ENCODE assay signal across 8 cellular contexts in the genomic region with DNA sequence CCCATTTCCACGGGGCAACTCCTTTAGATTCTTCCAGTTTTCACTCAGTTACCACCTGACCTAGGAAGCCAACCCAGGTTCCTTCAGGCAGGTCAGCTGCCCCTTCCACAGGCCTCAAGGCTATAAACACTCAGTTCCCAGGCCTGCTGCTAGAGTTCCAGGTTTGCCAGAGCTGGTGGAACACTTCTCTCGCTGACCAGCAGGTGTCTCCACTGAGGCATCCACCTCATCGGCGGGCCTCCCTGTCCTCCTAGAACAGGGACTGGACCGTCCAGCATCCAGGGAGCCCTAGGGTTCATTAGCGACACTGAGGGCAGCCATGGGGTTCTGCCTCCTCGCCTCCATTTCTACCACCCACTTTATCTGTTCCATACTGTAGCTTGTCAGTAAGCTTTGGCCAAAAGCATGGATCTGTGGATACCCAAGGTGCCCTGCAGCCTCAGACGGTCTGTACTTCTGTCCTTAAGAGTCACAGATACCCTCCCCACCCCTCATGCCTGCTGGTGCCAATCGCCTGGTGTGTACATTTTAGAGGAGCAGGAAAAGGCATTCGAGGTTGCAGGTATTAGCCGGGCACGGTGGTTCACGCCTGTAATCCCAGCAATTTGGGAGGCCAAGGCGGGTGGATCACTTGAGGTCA. TPM values are rescaled to one million over a fixed set of nuclear protein-coding genes. Genes with fewer than 3 reads are reported as not detected.
DNase-seq lines count a peak whose midpoint lies in the region; ATAC-seq and TF ChIP-seq lines count a peak whose summit lies in the region.

No MANE protein-coding gene starts in this region.

- H3K4ac ChIP-seq in neuronal stem cell (ENCODE audit: low read length) = no peak overlapping the region

- no peak overlapping the region for H3K27ac Mint-ChIP-seq in activated T-helper 1 cell treated with anti-CD3 and anti-CD28 coated beads, Interleukin-12 subunit alpha, Interleukin-12 subunit beta, Interleukin-2, Interleukin-4 antibody, amounts not matched to agents 30 ng/mL and 10 ng/mL and 1 ng/mL, durations not matched to agents 14 hours and 24 hours and 36 hours

- no peak overlapping the region for H3K14ac ChIP-seq in neuronal stem cell (ENCODE audit: low read length)

- no peak overlapping the region for H4K91ac ChIP-seq in neuronal stem cell (ENCODE audit: low read depth, low read length, poor library complexity)

- no TSS peak for BruUV-seq in Panc1 (replicated peaks; lab: Mats Ljungman, UMichigan)

- H3K9ac ChIP-seq in BLaER1 = no peak overlapping the region
- H3K9ac ChIP-seq in neuronal stem cell (ENCODE audit: low read depth, low read length, poor library complexity) = no peak overlapping the region

- H3K4me1 Mint-ChIP-seq in activated T-helper 1 cell treated with anti-CD3 and anti-CD28 coated beads, Interleukin-12 subunit alpha, Interleukin-12 subunit beta, Interleukin-2, Interleukin-4 antibody, amounts not matched to agents 30 ng/mL and 10 ng/mL and 1 ng/mL, durations not matched to agents 14 hours and 24 hours and 36 hours (ENCODE audit: low read depth) = no peaks in the 10 kb centered on the region

- no peaks in the 10 kb centered on the region for H3K79me1 ChIP-seq in neuronal stem cell (ENCODE audit: low read depth, low read length)

- H2BK120ac ChIP-seq in neuronal stem cell (ENCODE audit: low read depth, low read length) = peak overlapping the region; percentile 58

- no peaks in the 10 kb centered on the region for H3K36me3 ChIP-seq in BLaER1
- H3K36me3 ChIP-seq in HEK293 (ENCODE audit: control insufficient read depth in 2 of 2, insufficient read depth in 1 of 2, low read length in 2 of 2) = no peaks in the 10 kb centered on the region
- no peaks in the 10 kb centered on the region for H3K36me3 ChIP-seq in Panc1 (ENCODE audit: control insufficient read depth, insufficient read depth, low read length)
- no peaks in the 10 kb centered on the region for H3K36me3 ChIP-seq in neuronal stem cell (replicated peaks in 1 of 2; ENCODE audit: control insufficient read depth in 2 of 2, insufficient read depth in 2 of 2, low read length in 2 of 2)

- ATAC-seq in Panc1 (peak; percentile 82), GM18867 (IDR thresholded peaks at IDR 0.05; ENCODE audit: unreplicated experiment) (no peak)

- peak overlapping the region; percentile 85 for H2AFZ ChIP-seq in neuronal stem cell (ENCODE audit: low read length)

- intact Hi-C loops in Panc1 (cut with micrococcal nuclease; ENCODE audit: unreplicated experiment) = no loop called here
- intact Hi-C loops in activated T-helper 1 cell treated with anti-CD3 and anti-CD28 coated beads, Interleukin-12 subunit alpha, Interleukin-12 subunit beta, Interleukin-2, Interleukin-4 antibody, amounts not matched to agents 30 ng/mL and 10 ng/mL and 1 ng/mL, durations not matched to agents 14 hours and 24 hours and 36 hours (cut with micrococcal nuclease) = loop anchor here (1.0 to 5.0 kb wide), 4 partner anchors 102 to 284 kb away; partner anchors contain the start of genes C17orf100, KIAA0753, MED31 and TXNDC17

- peak; percentile 71 for DNase-seq in Panc1 (ENCODE audit: low read depth, low spot score)
- DNase-seq in activated T-helper 1 cell treated with anti-CD3 and anti-CD28 coated beads, Interleukin-12 subunit alpha, Interleukin-12 subunit beta, Interleukin-2, Interleukin-4 antibody, amounts not matched to agents 30 ng/mL and 10 ng/mL and 1 ng/mL, durations not matched to agents 14 hours and 24 hours and 36 hours (ENCODE audit: low spot score) = peak; percentile 57
- DNase-seq in fibroblast of the aortic adventitia (ENCODE audit: low read depth) = peak; percentile 75
- DNase-seq in neuronal stem cell (ENCODE audit: low spot score) = peak; percentile 75
- DNase-seq in substantia nigra (lab: John Stamatoyannopoulos, UW) = peak in 45 of 49 donors; percentile 6 to 82 (median 60)

- H3K4me1 ChIP-seq in BLaER1 (peaks cover 33% of the 10 kb centered on the region), HEK293 (ENCODE audit: control insufficient read depth, insufficient read depth, low read length) (peaks cover 9% of the 10 kb centered on the region), Panc1 (ENCODE audit: control insufficient read depth, insufficient read depth, low read length) (peaks cover 3% of the 10 kb centered on the region; the same call in 1 of the 2 replicates), neuronal stem cell (ENCODE audit: control insufficient read depth in 2 of 2, insufficient read depth in 1 of 2, low read depth in 1 of 2, low read length in 2 of 2) (peaks cover 11 to 36% of the 10 kb centered on the region in 2 donors)

- H3K4me3 Mint-ChIP-seq in activated T-helper 1 cell treated with anti-CD3 and anti-CD28 coated beads, Interleukin-12 subunit alpha, Interleukin-12 subunit beta, Interleukin-2, Interleukin-4 antibody, amounts not matched to agents 30 ng/mL and 10 ng/mL and 1 ng/mL, durations not matched to agents 14 hours and 24 hours and 36 hours = no peak overlapping the region

- in situ Hi-C loops in Panc1 (cut with HindIII; ENCODE audit: low pct_unique_long_range_greater_than_20kb, low sequenced_read_pairs) = no loop called here

- peak overlapping the region; percentile 68 for H2BK5ac ChIP-seq in neuronal stem cell (ENCODE audit: low read length)

- H3K36me3 Mint-ChIP-seq in activated T-helper 1 cell treated with anti-CD3 and anti-CD28 coated beads, Interleukin-12 subunit alpha, Interleukin-12 subunit beta, Interleukin-2, Interleukin-4 antibody, amounts not matched to agents 30 ng/mL and 10 ng/mL and 1 ng/mL, durations not matched to agents 14 hours and 24 hours and 36 hours (ENCODE audit: low read depth) = no peaks in the 10 kb centered on the region

- H3K27me3 ChIP-seq in BLaER1 (no peaks in the 10 kb centered on the region), Panc1 (ENCODE audit: control insufficient read depth, insufficient read depth, low read length) (no peaks in the 10 kb centered on the region; the same call in 1 of the 2 replicates), neuronal stem cell (ENCODE audit: control insufficient read depth in 3 of 3, insufficient read depth in 3 of 3, low read depth in 1 of 3, low read length in 3 of 3) (no peaks in the 10 kb centered on the region)

- TF ChIP-seq CTCF in HEK293 (tag by site-specific recombination; IDR thresholded peaks at IDR 0.05) = peak; percentile 76
- peak; percentile 95 for TF ChIP-seq CTCF in Panc1 (IDR thresholded peaks at IDR 0.05)
- TF ChIP-seq CTCF in fibroblast of the aortic adventitia (IDR thresholded peaks at IDR 0.05; ENCODE audit: insufficient read depth, low read length) = peak; percentile 99

- peak overlapping the region; percentile 6 for H3K23ac ChIP-seq in neuronal stem cell (ENCODE audit: low read depth, low read length, poor library complexity)

- H3K4me2 ChIP-seq in BLaER1 (no peak overlapping the region; the same call in 1 of the 2 replicates), neuronal stem cell (ENCODE audit: insufficient read depth, low read length, poor library complexity, severe bottlenecking) (no peak overlapping the region)

- H3K4me3 ChIP-seq in BLaER1 = no peak overlapping the region
- H3K4me3 ChIP-seq in HEK293 (ENCODE audit: low read depth, low read length) = no peak overlapping the region
- H3K4me3 ChIP-seq in Panc1 (ENCODE audit: low read depth in 2 of 2, low read length in 2 of 2) = no peak overlapping the region
- no peak overlapping the region for H3K4me3 ChIP-seq in fibroblast of the aortic adventitia (ENCODE audit: low read depth, low read length)
- no peak overlapping the region for H3K4me3 ChIP-seq in neuronal stem cell (ENCODE audit: low read length in 2 of 2)

- peak overlapping the region; percentile 90 for H3K18ac ChIP-seq in neuronal stem cell (ENCODE audit: low read length)

- no peaks in the 10 kb centered on the region for H3K9me3 ChIP-seq in BLaER1
- H3K9me3 ChIP-seq in HEK293 (ENCODE audit: control insufficient read depth, insufficient read depth, low read depth, low read length) = no peaks in the 10 kb centered on the region
- no peaks in the 10 kb centered on the region for H3K9me3 ChIP-seq in Panc1 (ENCODE audit: control insufficient read depth, insufficient read depth, low read depth, low read length)
- H3K9me3 ChIP-seq in neuronal stem cell (replicated peaks in 1 of 2; ENCODE audit: control insufficient read depth in 2 of 2, insufficient read depth in 1 of 2, low read depth in 1 of 2, low read length in 2 of 2) = no peaks in the 10 kb centered on the region

- no CpG with 5 or more reads among the region's 14 CpGs for WGBS in neuronal stem cell (ENCODE audit: extremely low coverage in 2 of 2, insufficient read length in 2 of 2, insufficient replicate concordance in 1 of 2), 2 donors

- no peaks in the 10 kb centered on the region for H4K20me1 ChIP-seq in BLaER1

- H2BK12ac ChIP-seq in neuronal stem cell (ENCODE audit: low read length) = no peak overlapping the region

- H2AK5ac ChIP-seq in neuronal stem cell (ENCODE audit: low read depth, low read length) = peak overlapping the region; percentile 99

- POLR2A ChIA-PET in HEK293 (lab: Yijun Ruan, JAX) (interaction anchor here (0.6 kb wide), 1 partner anchor 99 kb away, joined by 5 read pairs; no protein-coding TSS in a partner anchor), Panc1 (lab: Charles Lee) (no interaction called here)

- H3K9me3 Mint-ChIP-seq in activated T-helper 1 cell treated with anti-CD3 and anti-CD28 coated beads, Interleukin-12 subunit alpha, Interleukin-12 subunit beta, Interleukin-2, Interleukin-4 antibody, amounts not matched to agents 30 ng/mL and 10 ng/mL and 1 ng/mL, durations not matched to agents 14 hours and 24 hours and 36 hours = no peaks in the 10 kb centered on the region

- H3K27me3 Mint-ChIP-seq in activated T-helper 1 cell treated with anti-CD3 and anti-CD28 coated beads, Interleukin-12 subunit alpha, Interleukin-12 subunit beta, Interleukin-2, Interleukin-4 antibody, amounts not matched to agents 30 ng/mL and 10 ng/mL and 1 ng/mL, durations not matched to agents 14 hours and 24 hours and 36 hours (ENCODE audit: insufficient read depth) = no peaks in the 10 kb centered on the region

- H3K27ac ChIP-seq in BLaER1 = peak overlapping the region; percentile 31; the same call in 1 of the 2 replicates
- H3K27ac ChIP-seq in HEK293 (ENCODE audit: extremely low read depth, low read depth, low read length) = no peak overlapping the region
- H3K27ac ChIP-seq in Panc1 (ENCODE audit: low read length) = no peak overlapping the region
- H3K27ac ChIP-seq in neuronal stem cell (replicated peaks; ENCODE audit: low read length) = peak overlapping the region; percentile 66
- no peak overlapping the region for H3K27ac ChIP-seq in substantia nigra (ENCODE audit: low read depth, low read length, poor library complexity, severe bottlenecking)

- CTCF ChIA-PET in HEK293 (lab: Yijun Ruan, JAX) (interaction anchor here (0.6 to 2.2 kb wide), 40 partner anchors 9 to 1610 kb away, joined by 3 to 10 read pairs (median 4); no protein-coding TSS in a partner anchor), Panc1 (lab: Charles Lee) (interaction anchor here (0.6 to 1.3 kb wide), 4 partner anchors 10 to 175 kb away, joined by 3 to 12 read pairs (median 4); no protein-coding TSS in a partner anchor)

- peak overlapping the region; percentile 100 for H2BK15ac ChIP-seq in neuronal stem cell (ENCODE audit: low read length)

- no peak overlapping the region for H4K8ac ChIP-seq in neuronal stem cell (ENCODE audit: low read depth, low read length)

RNA-seq across cellular contexts. Expression of gene PIMREG, which starts 29.0 kb away (rescaled TPM):
- total RNA-seq in Panc1 (2021; ENCODE audit: unreplicated experiment) = 41.2 TPM
- polyA plus RNA-seq in Panc1 (2012; ENCODE audit: insufficient read length) = 25.9 TPM
- 6.8 and 8.0 TPM in 2 replicates for total RNA-seq in activated T-helper 1 cell treated with anti-CD3 and anti-CD28 coated beads, Interleukin-12 subunit alpha, Interleukin-12 subunit beta, Interleukin-2, Interleukin-4 antibody, amounts not matched to agents 30 ng/mL and 10 ng/mL and 1 ng/mL, durations not matched to agents 14 hours and 24 hours and 36 hours
- 0.90 and 13.1 TPM in 2 replicates for total RNA-seq in fibroblast of the aortic adventitia (ENCODE audit: low replicate concordance)
- polyA plus RNA-seq in neuronal stem cell (2013, experiment 1 of 2) = 103 TPM
- 98.6 TPM for polyA plus RNA-seq in neuronal stem cell (2013, experiment 2 of 2)

RNA-seq across cellular contexts. Expression of gene AIPL1, which starts 38.3 kb away (rescaled TPM):
- total RNA-seq in Panc1 (2021; ENCODE audit: unreplicated experiment) (not detected), fibroblast of the aortic adventitia (ENCODE audit: low replicate concordance) (0.09 TPM in 1 of 2 replicates, not detected in the other)
- not detected for polyA plus RNA-seq in Panc1 (2012; ENCODE audit: insufficient read length)
- total RNA-seq in activated T-helper 1 cell treated with anti-CD3 and anti-CD28 coated beads, Interleukin-12 subunit alpha, Interleukin-12 subunit beta, Interleukin-2, Interleukin-4 antibody, amounts not matched to agents 30 ng/mL and 10 ng/mL and 1 ng/mL, durations not matched to agents 14 hours and 24 hours and 36 hours = not detected in 2 replicates
- polyA plus RNA-seq in neuronal stem cell (2013, experiment 1 of 2) = 0.26 TPM
- 0.35 TPM for polyA plus RNA-seq in neuronal stem cell (2013, experiment 2 of 2)

Comparison
In these comparisons a context has a peak if more than half of its experiments do, and no peak if none do; other contexts are left out.
1. H3K27ac ChIP-seq: peak in BLaER1 (single experiment) and neuronal stem cell (single experiment); none in HEK293 (single experiment), Panc1 (single experiment) and substantia nigra (single experiment).
2. Peak in every context shown above with its lines, with median percentiles within 50 percentile points of each other: CTCF ChIP-seq and DNase-seq.